ENCODE assay signal across 8 cellular contexts in the genomic region with DNA sequence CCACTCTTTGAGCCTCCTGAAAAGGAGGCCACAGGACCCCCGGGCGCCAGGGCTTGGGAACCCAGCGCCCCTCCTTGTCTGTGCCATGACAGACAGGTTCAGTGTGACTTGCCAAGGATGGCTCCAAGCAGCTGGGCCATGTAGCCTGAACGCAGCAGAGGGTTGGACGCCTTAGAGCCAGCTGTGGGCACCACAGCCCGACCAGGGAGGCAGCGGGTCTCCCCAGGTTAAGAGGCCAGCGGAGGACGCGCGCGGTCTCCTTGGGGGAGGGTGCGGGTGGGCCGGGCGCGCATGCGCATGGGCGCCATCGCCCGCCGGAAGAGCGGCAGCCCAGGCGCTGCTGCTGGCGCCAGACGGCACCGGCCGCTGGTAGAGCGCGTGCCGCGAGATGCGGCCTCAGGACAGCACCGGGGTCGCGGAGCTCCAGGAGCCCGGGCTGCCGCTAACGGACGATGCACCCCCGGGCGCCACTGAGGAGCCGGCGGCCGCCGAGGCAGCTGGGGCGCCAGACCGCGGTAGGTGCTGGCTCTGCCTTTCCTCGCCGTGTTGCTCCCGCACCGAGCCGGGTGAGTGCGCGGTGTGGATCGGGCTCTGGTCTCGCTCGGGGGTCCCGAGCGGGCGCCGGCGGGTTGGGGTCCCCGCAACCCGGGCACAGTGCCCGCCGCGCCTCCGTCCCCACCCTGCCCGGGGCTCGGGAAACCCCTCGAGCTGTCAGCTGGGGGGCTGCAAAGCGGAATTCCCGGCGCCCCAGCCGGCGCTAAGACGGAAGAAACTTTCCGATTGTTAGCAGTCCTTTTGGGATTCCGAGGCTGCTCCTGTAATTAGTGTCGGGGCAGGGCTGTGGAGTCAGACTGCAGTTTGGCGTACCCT. TPM values are rescaled to one million over a fixed set of nuclear protein-coding genes. Genes with fewer than 3 reads are reported as not detected.
DNase-seq lines count a peak whose midpoint lies in the region; ATAC-seq and TF ChIP-seq lines count a peak whose summit lies in the region.

A gene with protein sequence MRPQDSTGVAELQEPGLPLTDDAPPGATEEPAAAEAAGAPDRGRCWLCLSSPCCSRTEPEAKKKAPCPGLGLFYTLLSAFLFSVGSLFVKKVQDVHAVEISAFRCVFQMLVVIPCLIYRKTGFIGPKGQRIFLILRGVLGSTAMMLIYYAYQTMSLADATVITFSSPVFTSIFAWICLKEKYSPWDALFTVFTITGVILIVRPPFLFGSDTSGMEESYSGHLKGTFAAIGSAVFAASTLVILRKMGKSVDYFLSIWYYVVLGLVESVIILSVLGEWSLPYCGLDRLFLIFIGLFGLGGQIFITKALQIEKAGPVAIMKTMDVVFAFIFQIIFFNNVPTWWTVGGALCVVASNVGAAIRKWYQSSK (plus strand): TSS at position 333 of the 870 bp plus-strand sequence. CDS start 56 bp downstream, at position 389.

- no peaks in the 10 kb centered on the region for H3K9me3 Mint-ChIP-seq in activated CD4-positive, alpha-beta T cell treated with anti-CD3 and anti-CD28 coated beads, Interleukin-2, amount 10 ng/mL, durations not matched to agents 24 days and 14 days

- peak within 1 kb of the TSS; percentile 86 for H3K4me3 Mint-ChIP-seq in activated CD4-positive, alpha-beta T cell treated with anti-CD3 and anti-CD28 coated beads, Interleukin-2, amount 10 ng/mL, durations not matched to agents 24 days and 14 days

- peak; percentile 95 for DNase-seq in AG08396 (ENCODE audit: low spot score)
- peak; percentile 74 for DNase-seq in NCI-H345 (lab: John Stamatoyannopoulos, UW)
- DNase-seq in activated CD4-positive, alpha-beta T cell treated with anti-CD3 and anti-CD28 coated beads, Interleukin-2, amount 10 ng/mL, durations not matched to agents 24 days and 14 days: peak; percentile 88
- DNase-seq in dermis blood vessel endothelial cell: peak; percentile 78
- peak; percentile 16 to 88 for DNase-seq in lower leg skin (ENCODE audit: low spot score in 2 of 2)
- peak; percentile 69 to 75 for DNase-seq in stimulated activated CD4-positive, alpha-beta T cell treated with anti-CD3 and anti-CD28 coated beads, Interleukin-4, amount 100 ng/mL, for 4 hours

- no peak for TF ChIP-seq CTCF in lower leg skin (IDR thresholded peaks at IDR 0.05)

- no peak for TF ChIP-seq POLR2A in lower leg skin (IDR thresholded peaks at IDR 0.05)

- H3K27me3 Mint-ChIP-seq in activated CD4-positive, alpha-beta T cell treated with anti-CD3 and anti-CD28 coated beads, Interleukin-2, amount 10 ng/mL, durations not matched to agents 24 days and 14 days: peaks cover 9% of the 10 kb centered on the region

- 1% methylated on average over 7 to 20 of the region's 82 CpGs for WGBS in lower leg skin, 2 donors

- peak within 1 kb of the TSS; percentile 79 for H3K4me3 ChIP-seq in lower leg skin (ENCODE audit: low read depth, poor library complexity, severe bottlenecking)

- ATAC-seq in GM18868 (IDR thresholded peaks at IDR 0.05; ENCODE audit: unreplicated experiment) (peak; percentile 93), HG03066 (IDR thresholded peaks at IDR 0.05; ENCODE audit: low read depth, unreplicated experiment) (peak; percentile 90)

- H3K4me1 Mint-ChIP-seq in activated CD4-positive, alpha-beta T cell treated with anti-CD3 and anti-CD28 coated beads, Interleukin-2, amount 10 ng/mL, durations not matched to agents 24 days and 14 days: peaks cover 34% of the 10 kb centered on the region

- peaks cover 12% of the 10 kb centered on the region for H3K36me3 Mint-ChIP-seq in activated CD4-positive, alpha-beta T cell treated with anti-CD3 and anti-CD28 coated beads, Interleukin-2, amount 10 ng/mL, durations not matched to agents 24 days and 14 days (ENCODE audit: low read depth)

- peak within 1 kb of the TSS; percentile 64 for H3K27ac Mint-ChIP-seq in activated CD4-positive, alpha-beta T cell treated with anti-CD3 and anti-CD28 coated beads, Interleukin-2, amount 10 ng/mL, durations not matched to agents 24 days and 14 days

- intact Hi-C loops in activated CD4-positive, alpha-beta T cell treated with anti-CD3 and anti-CD28 coated beads, Interleukin-2, amount 10 ng/mL, durations not matched to agents 24 days and 14 days (cut with micrococcal nuclease): loop anchor here (2.0 to 10.0 kb wide), 3 partner anchors 191 to 651 kb away; a partner anchor contains a TSS
- intact Hi-C loops in lower leg skin (cut with DNase I; ENCODE audit: low total_unique reads): no loop called here

RNA-seq across cellular contexts. Expression of the gene that starts here (rescaled TPM):
- 6.3 and 6.4 TPM in 2 replicates for total RNA-seq in activated CD4-positive, alpha-beta T cell treated with anti-CD3 and anti-CD28 coated beads, Interleukin-2, amount 10 ng/mL, durations not matched to agents 24 days and 14 days
- total RNA-seq in dermis blood vessel endothelial cell: 4.6 and 5.3 TPM in 2 replicates
- 1 to 10 TPM; 2.6 to 6.2 (median 4.3) TPM for total RNA-seq in lower leg skin

Comparison
In these comparisons a context has a peak if more than half of its experiments do, and no peak if none do; other contexts are left out.
1. Peak in every context shown above with its lines: DNase-seq, ATAC-seq and H3K4me3 ChIP-seq.